8 cellular contexts compared by ENCODE assay signal in genomic region chr14:50060871-50061663, GRCh38. TPM values are rescaled to one million over a fixed set of nuclear protein-coding genes. Genes with fewer than 3 reads are reported as not detected.
A peak's percentile ranks its signal among the peaks of the same experiment; 100 is the strongest.
DNase-seq lines count a peak whose midpoint lies in the region; ATAC-seq and TF ChIP-seq lines count a peak whose summit lies in the region.

No MANE protein-coding gene starts in this region.

- peak overlapping the region; percentile 74 for H3K4me2 ChIP-seq in DOHH2 (ENCODE audit: low read length)

- H3K9ac ChIP-seq in adipocyte (ENCODE audit: low read length): peak overlapping the region; percentile 85

- H3F3A ChIP-seq in DOHH2 (ENCODE audit: control insufficient read depth, insufficient read depth): 0 out of 2 replicates have a peak, but pooled peaks cover 3% of the 10 kb centered on the region

- H4K20me1 ChIP-seq in DOHH2 (ENCODE audit: control insufficient read depth, insufficient read depth, low read depth, low read length): no peaks in the 10 kb centered on the region

- H3K79me2 ChIP-seq in DOHH2 (ENCODE audit: control insufficient read depth, low read length): no peaks in the 10 kb centered on the region

- no peak for TF ChIP-seq CTCF in DOHH2 (IDR thresholded peaks at IDR 0.05; ENCODE audit: low read depth, low read length, poor library complexity, severe bottlenecking)

- H3K36me3 ChIP-seq in DOHH2 (ENCODE audit: control insufficient read depth, low read length) (no peaks in the 10 kb centered on the region), adipocyte (ENCODE audit: control insufficient read depth, insufficient read depth, low read length, severe bottlenecking) (no peaks in the 10 kb centered on the region)

- H3K9me3 ChIP-seq in DOHH2 (ENCODE audit: control insufficient read depth, insufficient read depth, low read length) (no peaks in the 10 kb centered on the region), adipocyte (ENCODE audit: control insufficient read depth, low read length) (no peaks in the 10 kb centered on the region)

- intact Hi-C loops in left ventricle myocardium superior (cut with micrococcal nuclease): no loop called here

- H3K4me3 ChIP-seq in DOHH2 (ENCODE audit: low read length) (peak overlapping the region; percentile 65), adipocyte (ENCODE audit: low read length) (peak overlapping the region; percentile 62)

- ATAC-seq in HG02759 (IDR thresholded peaks at IDR 0.05; ENCODE audit: unreplicated experiment) (peak; percentile 31), left ventricle myocardium superior (peak; percentile 84), GM21737 (IDR thresholded peaks at IDR 0.05; ENCODE audit: unreplicated experiment) (no peak), HG03139 (IDR thresholded peaks at IDR 0.05; ENCODE audit: unreplicated experiment) (no peak)

- H3K4me1 ChIP-seq in DOHH2 (ENCODE audit: control insufficient read depth, low read length) (peaks cover 38% of the 10 kb centered on the region), adipocyte (ENCODE audit: control insufficient read depth, insufficient read depth, low read length) (peaks cover 45% of the 10 kb centered on the region)

- no peaks in the 10 kb centered on the region for H3K9me2 ChIP-seq in DOHH2 (replicated peaks; ENCODE audit: control insufficient read depth, low read length)

- H3K27ac ChIP-seq in DOHH2 (ENCODE audit: low read depth, low read length): peak overlapping the region; percentile 63

- DNase-seq in RKO (ENCODE audit: low spot score) (peak; percentile 84), adipocyte (ENCODE audit: low read depth) (peak; percentile 96), left ventricle myocardium superior (peak; percentile 44), renal cortical epithelial cell (ENCODE audit: low read depth) (peak; percentile 93)

- H3K27me3 ChIP-seq in DOHH2 (ENCODE audit: control insufficient read depth, low read length) (no peaks in the 10 kb centered on the region), adipocyte (replicated peaks; ENCODE audit: control insufficient read depth, insufficient read depth, low read length) (no peaks in the 10 kb centered on the region)

RNA-seq across cellular contexts. Expression of gene VCPKMT, which starts 55.3 kb away (rescaled TPM):
- 3.0 TPM for total RNA-seq in left ventricle myocardium superior
- 4.9 and 6.8 TPM in 2 replicates for total RNA-seq in renal cortical epithelial cell

Comparison
In these comparisons a context has a peak if more than half of its experiments do, and no peak if none do; other contexts are left out.
1. ATAC-seq: peak in HG02759 (single experiment) and left ventricle myocardium superior (single experiment); none in GM21737 (single experiment) and HG03139 (single experiment).
2. DNase-seq: peak in every context shown above with its lines; median percentile 96 in adipocyte; 93 in renal cortical epithelial cell; 84 in RKO; 44 in left ventricle myocardium superior.